Comparison of ENCODE assay signal across 7 cellular contexts in the genomic region with DNA sequence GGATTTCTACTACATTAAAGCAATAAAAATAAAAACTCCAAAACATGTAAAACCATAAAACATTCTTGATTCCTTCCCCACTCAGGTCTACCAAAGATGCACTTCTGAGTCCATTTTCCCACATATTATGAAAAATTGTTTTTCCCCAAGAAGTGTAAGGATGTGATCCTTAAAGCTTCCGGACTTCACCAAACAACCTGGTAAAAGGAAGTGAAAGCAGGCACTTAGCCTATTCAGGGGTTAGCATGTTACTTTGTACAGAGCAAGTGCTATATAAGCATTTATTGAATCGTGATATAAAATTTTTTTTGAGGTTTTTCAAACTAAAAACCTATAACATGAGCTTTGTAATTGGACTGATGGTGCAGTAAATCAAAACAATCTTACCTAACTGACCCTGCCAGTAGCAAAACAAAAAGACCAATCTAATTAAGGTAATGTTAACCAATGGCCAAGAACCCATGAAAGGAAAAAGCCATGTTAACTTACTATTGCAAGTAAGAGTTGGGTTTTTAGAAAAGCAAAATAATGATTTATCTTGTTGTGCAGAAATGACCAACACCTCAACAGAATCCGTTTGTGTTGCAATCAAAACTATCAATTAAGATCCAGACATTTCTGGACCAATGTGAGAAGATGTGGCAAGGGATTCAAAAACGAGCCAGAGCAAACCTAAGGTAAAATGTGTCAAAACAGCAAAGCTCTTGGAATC. TPM values are rescaled to one million over a fixed set of nuclear protein-coding genes. Genes with fewer than 3 reads are reported as not detected.
DNase-seq lines count a peak whose midpoint lies in the region; TF ChIP-seq lines count a peak whose summit lies in the region.

No MANE protein-coding gene starts in this region.

- POLR2A ChIA-PET in HEK293 (lab: Yijun Ruan, JAX), result interaction anchor here (0.7 kb wide), 1 partner anchor 158 kb away, joined by 4 read pairs; no protein-coding TSS in a partner anchor

- H3K36me3 ChIP-seq in HEK293 (ENCODE audit: control insufficient read depth in 2 of 2, insufficient read depth in 1 of 2, low read length in 2 of 2) (peaks cover 0 to 4% of the 10 kb centered on the region in 2 experiments; a peak in 1 of 3 replicates), spleen (no peaks in the 10 kb centered on the region)

- no peak for TF ChIP-seq POLR2A in spleen (IDR thresholded peaks at IDR 0.05)

- DNase-seq in glomerular visceral epithelial cell (ENCODE audit: extremely low spot score) (peak; percentile 2), spleen (no peak), DMS 273 treated with DMSO at 0.1 percent for 48 hours (lab: John Stamatoyannopoulos, UW) (no peak), middle frontal gyrus (ENCODE audit: extremely low spot score, low spot score) (no peak), NCI-H2029 (lab: John Stamatoyannopoulos, UW) (no peak)

- intact Hi-C loops in spleen (cut with DNase I; ENCODE audit: low total_unique reads), result no loop called here

- no peaks in the 10 kb centered on the region for H3K27me3 ChIP-seq in spleen (replicated peaks in 1 of 7)

- CTCF ChIA-PET in HEK293 (lab: Yijun Ruan, JAX), result no interaction called here

- no peak overlapping the region for H3K27ac ChIP-seq in HEK293 (ENCODE audit: extremely low read depth, low read depth, low read length)
- H3K27ac ChIP-seq in VCaP, result peak overlapping the region; percentile 98
- peak overlapping the region in 7 of 8 donors; percentile 96 to 98 (median 97) for H3K27ac ChIP-seq in spleen

- TF ChIP-seq CTCF in HEK293 (tag by site-specific recombination; IDR thresholded peaks at IDR 0.05) (no peak), VCaP (conservative IDR thresholded peaks at IDR 0.05) (no peak), spleen (IDR thresholded peaks at IDR 0.05 in 8 of 11, conservative IDR thresholded peaks at IDR 0.05 in 3 of 11) (no peak)

- H3K4me3 ChIP-seq in HEK293 (ENCODE audit: low read depth, low read length) (peak overlapping the region; percentile 85), spleen (peak overlapping the region in 7 of 8 donors; percentile 73 to 99 (median 97))

- H3K9me3 ChIP-seq in HEK293 (ENCODE audit: control insufficient read depth, insufficient read depth, low read depth, low read length) (no peaks in the 10 kb centered on the region), spleen (no peaks in the 10 kb centered on the region)

- H3K4me1 ChIP-seq in HEK293 (ENCODE audit: control insufficient read depth, insufficient read depth, low read length) (no peaks in the 10 kb centered on the region), spleen (peaks cover 43 to 81% (median 67%) of the 10 kb centered on the region in 6 donors)

- WGBS in spleen, 5 donors, result 5 to 9% (median 6%) methylated on average over 4 of the region's 4 CpGs

TF ChIP-seq in HEK293, 187 proteins besides CTCF, POLR2A, EP300 and RAD21:
- TF ChIP-seq ZNF175 (tag by site-specific recombination; IDR thresholded peaks at IDR 0.05) (no peak), ZNF629 (tag by site-specific recombination; IDR thresholded peaks at IDR 0.05) (no peak), ZNF19 (tag by site-specific recombination; IDR thresholded peaks at IDR 0.05; ENCODE audit: low read depth) (no peak), ZBTB21 (tag by site-specific recombination; IDR thresholded peaks at IDR 0.05) (no peak), SP3 (tag by site-specific recombination; IDR thresholded peaks at IDR 0.05) (no peak), ZNF48 (tag by site-specific recombination; IDR thresholded peaks at IDR 0.05) (no peak), BCL11A (tag by site-specific recombination; IDR thresholded peaks at IDR 0.05; ENCODE audit: low read depth) (no peak), ZNF473 (tag by site-specific recombination; IDR thresholded peaks at IDR 0.05) (no peak), ZNF521 (tag by site-specific recombination; IDR thresholded peaks at IDR 0.05) (no peak), ZNF2 (tag by site-specific recombination; IDR thresholded peaks at IDR 0.05) (no peak)
- TF ChIP-seq, protein P1, sequence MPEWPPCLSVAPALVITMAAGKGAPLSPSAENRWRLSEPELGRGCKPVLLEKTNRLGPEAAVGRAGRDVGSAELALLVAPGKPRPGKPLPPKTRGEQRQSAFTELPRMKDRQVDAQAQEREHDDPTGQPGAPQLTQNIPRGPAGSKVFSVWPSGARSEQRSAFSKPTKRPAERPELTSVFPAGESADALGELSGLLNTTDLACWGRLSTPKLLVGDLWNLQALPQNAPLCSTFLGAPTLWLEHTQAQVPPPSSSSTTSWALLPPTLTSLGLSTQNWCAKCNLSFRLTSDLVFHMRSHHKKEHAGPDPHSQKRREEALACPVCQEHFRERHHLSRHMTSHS (tag by site-specific recombination; IDR thresholded peaks at IDR 0.05), result no peak
- TF ChIP-seq, protein P2, sequence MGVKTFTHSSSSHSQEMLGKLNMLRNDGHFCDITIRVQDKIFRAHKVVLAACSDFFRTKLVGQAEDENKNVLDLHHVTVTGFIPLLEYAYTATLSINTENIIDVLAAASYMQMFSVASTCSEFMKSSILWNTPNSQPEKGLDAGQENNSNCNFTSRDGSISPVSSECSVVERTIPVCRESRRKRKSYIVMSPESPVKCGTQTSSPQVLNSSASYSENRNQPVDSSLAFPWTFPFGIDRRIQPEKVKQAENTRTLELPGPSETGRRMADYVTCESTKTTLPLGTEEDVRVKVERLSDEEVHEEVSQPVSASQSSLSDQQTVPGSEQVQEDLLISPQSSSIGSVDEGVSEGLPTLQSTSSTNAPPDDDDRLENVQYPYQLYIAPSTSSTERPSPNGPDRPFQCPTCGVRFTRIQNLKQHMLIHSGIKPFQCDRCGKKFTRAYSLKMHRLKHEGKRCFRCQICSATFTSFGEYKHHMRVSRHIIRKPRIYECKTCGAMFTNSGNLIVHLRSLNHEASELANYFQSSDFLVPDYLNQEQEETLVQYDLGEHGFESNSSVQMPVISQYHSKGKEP (tag by site-specific recombination; IDR thresholded peaks at IDR 0.05), result no peak
- TF ChIP-seq, protein P3, sequence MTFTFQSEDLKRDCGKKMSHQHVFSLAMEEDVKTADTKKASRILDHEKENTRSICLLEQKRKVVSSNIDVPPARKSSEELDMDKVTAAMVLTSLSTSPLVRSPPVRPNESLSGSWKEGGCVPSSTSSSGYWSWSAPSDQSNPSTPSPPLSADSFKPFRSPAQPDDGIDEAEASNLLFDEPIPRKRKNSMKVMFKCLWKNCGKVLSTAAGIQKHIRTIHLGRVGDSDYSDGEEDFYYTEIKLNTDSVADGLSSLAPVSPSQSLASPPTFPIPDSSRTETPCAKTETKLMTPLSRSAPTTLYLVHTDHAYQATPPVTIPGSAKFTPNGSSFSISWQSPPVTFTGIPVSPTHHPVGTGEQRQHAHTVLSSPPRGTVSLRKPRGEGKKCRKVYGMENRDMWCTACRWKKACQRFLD (tag by site-specific recombination; IDR thresholded peaks at IDR 0.05), result no peak
- TF ChIP-seq, protein P4, sequence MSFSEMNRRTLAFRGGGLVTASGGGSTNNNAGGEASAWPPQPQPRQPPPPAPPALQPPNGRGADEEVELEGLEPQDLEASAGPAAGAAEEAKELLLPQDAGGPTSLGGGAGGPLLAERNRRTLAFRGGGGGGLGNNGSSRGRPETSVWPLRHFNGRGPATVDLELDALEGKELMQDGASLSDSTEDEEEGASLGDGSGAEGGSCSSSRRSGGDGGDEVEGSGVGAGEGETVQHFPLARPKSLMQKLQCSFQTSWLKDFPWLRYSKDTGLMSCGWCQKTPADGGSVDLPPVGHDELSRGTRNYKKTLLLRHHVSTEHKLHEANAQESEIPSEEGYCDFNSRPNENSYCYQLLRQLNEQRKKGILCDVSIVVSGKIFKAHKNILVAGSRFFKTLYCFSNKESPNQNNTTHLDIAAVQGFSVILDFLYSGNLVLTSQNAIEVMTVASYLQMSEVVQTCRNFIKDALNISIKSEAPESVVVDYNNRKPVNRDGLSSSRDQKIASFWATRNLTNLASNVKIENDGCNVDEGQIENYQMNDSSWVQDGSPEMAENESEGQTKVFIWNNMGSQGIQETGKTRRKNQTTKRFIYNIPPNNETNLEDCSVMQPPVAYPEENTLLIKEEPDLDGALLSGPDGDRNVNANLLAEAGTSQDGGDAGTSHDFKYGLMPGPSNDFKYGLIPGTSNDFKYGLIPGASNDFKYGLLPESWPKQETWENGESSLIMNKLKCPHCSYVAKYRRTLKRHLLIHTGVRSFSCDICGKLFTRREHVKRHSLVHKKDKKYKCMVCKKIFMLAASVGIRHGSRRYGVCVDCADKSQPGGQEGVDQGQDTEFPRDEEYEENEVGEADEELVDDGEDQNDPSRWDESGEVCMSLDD (tag by site-specific recombination; IDR thresholded peaks at IDR 0.05), result no peak

RNA-seq across cellular contexts. Expression of a gene that starts 1.8 kb away (rescaled TPM):
- 10 to 100 TPM; 55.3 to 94.0 (median 73.0) TPM for total RNA-seq in spleen
- polyA plus RNA-seq in spleen, result 10 to 100 TPM; 10.4 to 15.1 (median 11.3) TPM
